In genomic region chr10:97353945-97354344, GRCh38 we compare ENCODE assay signal across 1 cellular context.
TF ChIP-seq lines count a peak whose summit lies in the region.

No MANE protein-coding gene starts in this region.

TF ChIP-seq in GM23338, 12 proteins besides CTCF, POLR2A, EP300 and RAD21:
- no peak for TF ChIP-seq NANOG (IDR thresholded peaks at IDR 0.05; ENCODE audit: borderline replicate concordance)
- TF ChIP-seq, protein P1, sequence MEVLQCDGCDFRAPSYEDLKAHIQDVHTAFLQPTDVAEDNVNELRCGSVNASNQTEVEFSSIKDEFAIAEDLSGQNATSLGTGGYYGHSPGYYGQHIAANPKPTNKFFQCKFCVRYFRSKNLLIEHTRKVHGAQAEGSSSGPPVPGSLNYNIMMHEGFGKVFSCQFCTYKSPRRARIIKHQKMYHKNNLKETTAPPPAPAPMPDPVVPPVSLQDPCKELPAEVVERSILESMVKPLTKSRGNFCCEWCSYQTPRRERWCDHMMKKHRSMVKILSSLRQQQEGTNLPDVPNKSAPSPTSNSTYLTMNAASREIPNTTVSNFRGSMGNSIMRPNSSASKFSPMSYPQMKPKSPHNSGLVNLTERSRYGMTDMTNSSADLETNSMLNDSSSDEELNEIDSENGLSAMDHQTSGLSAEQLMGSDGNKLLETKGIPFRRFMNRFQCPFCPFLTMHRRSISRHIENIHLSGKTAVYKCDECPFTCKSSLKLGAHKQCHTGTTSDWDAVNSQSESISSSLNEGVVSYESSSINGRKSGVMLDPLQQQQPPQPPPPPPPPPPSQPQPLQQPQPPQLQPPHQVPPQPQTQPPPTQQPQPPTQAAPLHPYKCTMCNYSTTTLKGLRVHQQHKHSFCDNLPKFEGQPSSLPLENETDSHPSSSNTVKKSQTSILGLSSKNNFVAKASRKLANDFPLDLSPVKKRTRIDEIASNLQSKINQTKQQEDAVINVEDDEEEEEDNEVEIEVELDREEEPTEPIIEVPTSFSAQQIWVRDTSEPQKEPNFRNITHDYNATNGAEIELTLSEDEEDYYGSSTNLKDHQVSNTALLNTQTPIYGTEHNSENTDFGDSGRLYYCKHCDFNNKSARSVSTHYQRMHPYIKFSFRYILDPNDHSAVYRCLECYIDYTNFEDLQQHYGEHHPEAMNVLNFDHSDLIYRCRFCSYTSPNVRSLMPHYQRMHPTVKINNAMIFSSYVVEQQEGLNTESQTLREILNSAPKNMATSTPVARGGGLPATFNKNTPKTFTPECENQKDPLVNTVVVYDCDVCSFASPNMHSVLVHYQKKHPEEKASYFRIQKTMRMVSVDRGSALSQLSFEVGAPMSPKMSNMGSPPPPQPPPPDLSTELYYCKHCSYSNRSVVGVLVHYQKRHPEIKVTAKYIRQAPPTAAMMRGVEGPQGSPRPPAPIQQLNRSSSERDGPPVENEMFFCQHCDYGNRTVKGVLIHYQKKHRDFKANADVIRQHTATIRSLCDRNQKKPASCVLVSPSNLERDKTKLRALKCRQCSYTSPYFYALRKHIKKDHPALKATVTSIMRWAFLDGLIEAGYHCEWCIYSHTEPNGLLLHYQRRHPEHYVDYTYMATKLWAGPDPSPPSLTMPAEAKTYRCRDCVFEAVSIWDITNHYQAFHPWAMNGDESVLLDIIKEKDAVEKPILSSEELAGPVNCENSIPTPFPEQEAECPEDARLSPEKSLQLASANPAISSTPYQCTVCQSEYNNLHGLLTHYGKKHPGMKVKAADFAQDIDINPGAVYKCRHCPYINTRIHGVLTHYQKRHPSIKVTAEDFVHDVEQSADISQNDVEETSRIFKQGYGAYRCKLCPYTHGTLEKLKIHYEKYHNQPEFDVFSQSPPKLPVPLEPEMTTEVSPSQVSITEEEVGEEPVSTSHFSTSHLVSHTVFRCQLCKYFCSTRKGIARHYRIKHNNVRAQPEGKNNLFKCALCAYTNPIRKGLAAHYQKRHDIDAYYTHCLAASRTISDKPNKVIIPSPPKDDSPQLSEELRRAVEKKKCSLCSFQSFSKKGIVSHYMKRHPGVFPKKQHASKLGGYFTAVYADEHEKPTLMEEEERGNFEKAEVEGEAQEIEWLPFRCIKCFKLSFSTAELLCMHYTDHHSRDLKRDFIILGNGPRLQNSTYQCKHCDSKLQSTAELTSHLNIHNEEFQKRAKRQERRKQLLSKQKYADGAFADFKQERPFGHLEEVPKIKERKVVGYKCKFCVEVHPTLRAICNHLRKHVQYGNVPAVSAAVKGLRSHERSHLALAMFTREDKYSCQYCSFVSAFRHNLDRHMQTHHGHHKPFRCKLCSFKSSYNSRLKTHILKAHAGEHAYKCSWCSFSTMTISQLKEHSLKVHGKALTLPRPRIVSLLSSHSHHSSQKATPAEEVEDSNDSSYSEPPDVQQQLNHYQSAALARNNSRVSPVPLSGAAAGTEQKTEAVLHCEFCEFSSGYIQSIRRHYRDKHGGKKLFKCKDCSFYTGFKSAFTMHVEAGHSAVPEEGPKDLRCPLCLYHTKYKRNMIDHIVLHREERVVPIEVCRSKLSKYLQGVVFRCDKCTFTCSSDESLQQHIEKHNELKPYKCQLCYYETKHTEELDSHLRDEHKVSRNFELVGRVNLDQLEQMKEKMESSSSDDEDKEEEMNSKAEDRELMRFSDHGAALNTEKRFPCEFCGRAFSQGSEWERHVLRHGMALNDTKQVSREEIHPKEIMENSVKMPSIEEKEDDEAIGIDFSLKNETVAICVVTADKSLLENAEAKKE (CRISPR knock-in tag; IDR thresholded peaks at IDR 0.05) = no peak
- TF ChIP-seq POLR2AphosphoS5 (IDR thresholded peaks at IDR 0.05; ENCODE audit: low read depth) = no peak
- TF ChIP-seq ZNF114 (CRISPR knock-in tag; IDR thresholded peaks at IDR 0.05) = no peak
- no peak for TF ChIP-seq JUNB (IDR thresholded peaks at IDR 0.05; ENCODE audit: unreplicated experiment)
- no peak for TF ChIP-seq EZH2phosphoT487 (IDR thresholded peaks at IDR 0.05; ENCODE audit: unreplicated experiment)
- TF ChIP-seq, protein P2, sequence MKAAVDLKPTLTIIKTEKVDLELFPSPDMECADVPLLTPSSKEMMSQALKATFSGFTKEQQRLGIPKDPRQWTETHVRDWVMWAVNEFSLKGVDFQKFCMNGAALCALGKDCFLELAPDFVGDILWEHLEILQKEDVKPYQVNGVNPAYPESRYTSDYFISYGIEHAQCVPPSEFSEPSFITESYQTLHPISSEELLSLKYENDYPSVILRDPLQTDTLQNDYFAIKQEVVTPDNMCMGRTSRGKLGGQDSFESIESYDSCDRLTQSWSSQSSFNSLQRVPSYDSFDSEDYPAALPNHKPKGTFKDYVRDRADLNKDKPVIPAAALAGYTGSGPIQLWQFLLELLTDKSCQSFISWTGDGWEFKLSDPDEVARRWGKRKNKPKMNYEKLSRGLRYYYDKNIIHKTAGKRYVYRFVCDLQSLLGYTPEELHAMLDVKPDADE (IDR thresholded peaks at IDR 0.05) = no peak
- no peak for TF ChIP-seq ZNF331 (CRISPR knock-in tag; IDR thresholded peaks at IDR 0.05; ENCODE audit: low read depth)
- no peak for TF ChIP-seq STAT1 (IDR thresholded peaks at IDR 0.05; ENCODE audit: unreplicated experiment)
- TF ChIP-seq REST (IDR thresholded peaks at IDR 0.05; ENCODE audit: unreplicated experiment) = no peak
- TF ChIP-seq CREB1 (CRISPR knock-in tag; IDR thresholded peaks at IDR 0.05; ENCODE audit: low read depth) = no peak
- TF ChIP-seq EZH2 (IDR thresholded peaks at IDR 0.05; ENCODE audit: low read depth, unreplicated experiment) = no peak
